Comparison of ENCODE assay signal across 1 cellular context in the genomic region with DNA sequence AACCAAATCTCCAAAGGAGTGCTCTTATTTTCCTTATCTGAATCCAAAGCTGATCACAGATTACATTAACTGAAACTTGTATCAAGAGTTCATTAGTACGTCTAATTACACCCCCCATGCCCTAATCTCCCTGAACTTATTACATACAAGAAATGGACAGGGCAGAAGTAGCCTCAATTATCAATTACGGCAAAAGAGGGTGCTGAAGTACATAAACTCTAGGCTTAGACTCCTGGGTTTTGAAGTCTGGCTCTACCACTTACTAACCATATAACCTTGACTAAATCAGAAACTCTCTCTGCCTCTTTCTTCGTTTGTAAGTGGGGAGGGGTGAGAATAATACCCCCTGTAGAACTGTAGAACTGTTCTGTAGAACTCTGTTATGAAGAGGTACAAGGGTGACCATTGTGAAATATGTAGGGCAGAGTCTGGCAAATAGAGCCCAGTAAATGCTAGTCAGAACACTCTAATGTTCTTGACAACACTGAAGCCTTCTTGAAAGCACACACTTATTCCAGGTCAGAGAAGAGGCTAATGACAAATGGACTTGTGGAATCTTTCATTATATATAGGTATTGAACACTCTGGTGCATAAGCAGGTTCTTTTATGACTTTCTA.
TF ChIP-seq lines count a peak whose summit lies in the region.

No MANE protein-coding gene starts in this region.

TF ChIP-seq in GM23338, 12 proteins besides CTCF, POLR2A, EP300 and RAD21 (continued from another document):
- TF ChIP-seq, protein P1, sequence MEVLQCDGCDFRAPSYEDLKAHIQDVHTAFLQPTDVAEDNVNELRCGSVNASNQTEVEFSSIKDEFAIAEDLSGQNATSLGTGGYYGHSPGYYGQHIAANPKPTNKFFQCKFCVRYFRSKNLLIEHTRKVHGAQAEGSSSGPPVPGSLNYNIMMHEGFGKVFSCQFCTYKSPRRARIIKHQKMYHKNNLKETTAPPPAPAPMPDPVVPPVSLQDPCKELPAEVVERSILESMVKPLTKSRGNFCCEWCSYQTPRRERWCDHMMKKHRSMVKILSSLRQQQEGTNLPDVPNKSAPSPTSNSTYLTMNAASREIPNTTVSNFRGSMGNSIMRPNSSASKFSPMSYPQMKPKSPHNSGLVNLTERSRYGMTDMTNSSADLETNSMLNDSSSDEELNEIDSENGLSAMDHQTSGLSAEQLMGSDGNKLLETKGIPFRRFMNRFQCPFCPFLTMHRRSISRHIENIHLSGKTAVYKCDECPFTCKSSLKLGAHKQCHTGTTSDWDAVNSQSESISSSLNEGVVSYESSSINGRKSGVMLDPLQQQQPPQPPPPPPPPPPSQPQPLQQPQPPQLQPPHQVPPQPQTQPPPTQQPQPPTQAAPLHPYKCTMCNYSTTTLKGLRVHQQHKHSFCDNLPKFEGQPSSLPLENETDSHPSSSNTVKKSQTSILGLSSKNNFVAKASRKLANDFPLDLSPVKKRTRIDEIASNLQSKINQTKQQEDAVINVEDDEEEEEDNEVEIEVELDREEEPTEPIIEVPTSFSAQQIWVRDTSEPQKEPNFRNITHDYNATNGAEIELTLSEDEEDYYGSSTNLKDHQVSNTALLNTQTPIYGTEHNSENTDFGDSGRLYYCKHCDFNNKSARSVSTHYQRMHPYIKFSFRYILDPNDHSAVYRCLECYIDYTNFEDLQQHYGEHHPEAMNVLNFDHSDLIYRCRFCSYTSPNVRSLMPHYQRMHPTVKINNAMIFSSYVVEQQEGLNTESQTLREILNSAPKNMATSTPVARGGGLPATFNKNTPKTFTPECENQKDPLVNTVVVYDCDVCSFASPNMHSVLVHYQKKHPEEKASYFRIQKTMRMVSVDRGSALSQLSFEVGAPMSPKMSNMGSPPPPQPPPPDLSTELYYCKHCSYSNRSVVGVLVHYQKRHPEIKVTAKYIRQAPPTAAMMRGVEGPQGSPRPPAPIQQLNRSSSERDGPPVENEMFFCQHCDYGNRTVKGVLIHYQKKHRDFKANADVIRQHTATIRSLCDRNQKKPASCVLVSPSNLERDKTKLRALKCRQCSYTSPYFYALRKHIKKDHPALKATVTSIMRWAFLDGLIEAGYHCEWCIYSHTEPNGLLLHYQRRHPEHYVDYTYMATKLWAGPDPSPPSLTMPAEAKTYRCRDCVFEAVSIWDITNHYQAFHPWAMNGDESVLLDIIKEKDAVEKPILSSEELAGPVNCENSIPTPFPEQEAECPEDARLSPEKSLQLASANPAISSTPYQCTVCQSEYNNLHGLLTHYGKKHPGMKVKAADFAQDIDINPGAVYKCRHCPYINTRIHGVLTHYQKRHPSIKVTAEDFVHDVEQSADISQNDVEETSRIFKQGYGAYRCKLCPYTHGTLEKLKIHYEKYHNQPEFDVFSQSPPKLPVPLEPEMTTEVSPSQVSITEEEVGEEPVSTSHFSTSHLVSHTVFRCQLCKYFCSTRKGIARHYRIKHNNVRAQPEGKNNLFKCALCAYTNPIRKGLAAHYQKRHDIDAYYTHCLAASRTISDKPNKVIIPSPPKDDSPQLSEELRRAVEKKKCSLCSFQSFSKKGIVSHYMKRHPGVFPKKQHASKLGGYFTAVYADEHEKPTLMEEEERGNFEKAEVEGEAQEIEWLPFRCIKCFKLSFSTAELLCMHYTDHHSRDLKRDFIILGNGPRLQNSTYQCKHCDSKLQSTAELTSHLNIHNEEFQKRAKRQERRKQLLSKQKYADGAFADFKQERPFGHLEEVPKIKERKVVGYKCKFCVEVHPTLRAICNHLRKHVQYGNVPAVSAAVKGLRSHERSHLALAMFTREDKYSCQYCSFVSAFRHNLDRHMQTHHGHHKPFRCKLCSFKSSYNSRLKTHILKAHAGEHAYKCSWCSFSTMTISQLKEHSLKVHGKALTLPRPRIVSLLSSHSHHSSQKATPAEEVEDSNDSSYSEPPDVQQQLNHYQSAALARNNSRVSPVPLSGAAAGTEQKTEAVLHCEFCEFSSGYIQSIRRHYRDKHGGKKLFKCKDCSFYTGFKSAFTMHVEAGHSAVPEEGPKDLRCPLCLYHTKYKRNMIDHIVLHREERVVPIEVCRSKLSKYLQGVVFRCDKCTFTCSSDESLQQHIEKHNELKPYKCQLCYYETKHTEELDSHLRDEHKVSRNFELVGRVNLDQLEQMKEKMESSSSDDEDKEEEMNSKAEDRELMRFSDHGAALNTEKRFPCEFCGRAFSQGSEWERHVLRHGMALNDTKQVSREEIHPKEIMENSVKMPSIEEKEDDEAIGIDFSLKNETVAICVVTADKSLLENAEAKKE (CRISPR knock-in tag; IDR thresholded peaks at IDR 0.05) = no peak
- TF ChIP-seq POLR2AphosphoS5 (IDR thresholded peaks at IDR 0.05; ENCODE audit: low read depth) = no peak
- TF ChIP-seq, protein P2, sequence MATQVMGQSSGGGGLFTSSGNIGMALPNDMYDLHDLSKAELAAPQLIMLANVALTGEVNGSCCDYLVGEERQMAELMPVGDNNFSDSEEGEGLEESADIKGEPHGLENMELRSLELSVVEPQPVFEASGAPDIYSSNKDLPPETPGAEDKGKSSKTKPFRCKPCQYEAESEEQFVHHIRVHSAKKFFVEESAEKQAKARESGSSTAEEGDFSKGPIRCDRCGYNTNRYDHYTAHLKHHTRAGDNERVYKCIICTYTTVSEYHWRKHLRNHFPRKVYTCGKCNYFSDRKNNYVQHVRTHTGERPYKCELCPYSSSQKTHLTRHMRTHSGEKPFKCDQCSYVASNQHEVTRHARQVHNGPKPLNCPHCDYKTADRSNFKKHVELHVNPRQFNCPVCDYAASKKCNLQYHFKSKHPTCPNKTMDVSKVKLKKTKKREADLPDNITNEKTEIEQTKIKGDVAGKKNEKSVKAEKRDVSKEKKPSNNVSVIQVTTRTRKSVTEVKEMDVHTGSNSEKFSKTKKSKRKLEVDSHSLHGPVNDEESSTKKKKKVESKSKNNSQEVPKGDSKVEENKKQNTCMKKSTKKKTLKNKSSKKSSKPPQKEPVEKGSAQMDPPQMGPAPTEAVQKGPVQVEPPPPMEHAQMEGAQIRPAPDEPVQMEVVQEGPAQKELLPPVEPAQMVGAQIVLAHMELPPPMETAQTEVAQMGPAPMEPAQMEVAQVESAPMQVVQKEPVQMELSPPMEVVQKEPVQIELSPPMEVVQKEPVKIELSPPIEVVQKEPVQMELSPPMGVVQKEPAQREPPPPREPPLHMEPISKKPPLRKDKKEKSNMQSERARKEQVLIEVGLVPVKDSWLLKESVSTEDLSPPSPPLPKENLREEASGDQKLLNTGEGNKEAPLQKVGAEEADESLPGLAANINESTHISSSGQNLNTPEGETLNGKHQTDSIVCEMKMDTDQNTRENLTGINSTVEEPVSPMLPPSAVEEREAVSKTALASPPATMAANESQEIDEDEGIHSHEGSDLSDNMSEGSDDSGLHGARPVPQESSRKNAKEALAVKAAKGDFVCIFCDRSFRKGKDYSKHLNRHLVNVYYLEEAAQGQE (IDR thresholded peaks at IDR 0.05; ENCODE audit: unreplicated experiment) = no peak
TF ChIP-seq in GM23338: peak in this region for 0.
